Comparison of ENCODE assay signal across 11 cellular contexts in genomic region chr6:116011096-116011401, GRCh38. TPM values are rescaled to one million over a fixed set of nuclear protein-coding genes. Genes with fewer than 3 reads are reported as not detected.
DNase-seq lines count a peak whose midpoint lies in the region; ATAC-seq and TF ChIP-seq lines count a peak whose summit lies in the region.
"Had no signal": no experiment of that assay in that cellular context is flagged by ENCODE, and none has a peak within 500 bp of the region (broad histone marks: within the 10 kb centered on the region; RNA-seq: fewer than 3 reads in every experiment).

No MANE protein-coding gene starts in this region.

- H3K9me2 ChIP-seq in PC-9 (ENCODE audit: insufficient read depth): no peaks in the 10 kb centered on the region

- H2BK120ac ChIP-seq in mesenchymal stem cell (ENCODE audit: low read depth, low read length): no peak overlapping the region

- no peak overlapping the region for H3K14ac ChIP-seq in mesenchymal stem cell (ENCODE audit: low read length in 2 of 2)

- H3K4me3 ChIP-seq in PC-9 (no peak overlapping the region), mesenchymal stem cell (ENCODE audit: insufficient read depth in 1 of 2, low read depth in 1 of 2, low read length in 2 of 2) (no peak overlapping the region)
- H3K4me3 ChIP-seq: esophagus squamous epithelium had no signal

- peaks cover 0 to 2% of the 10 kb centered on the region in 2 donors for H3K9me3 Mint-ChIP-seq in stimulated activated naive B cell treated with anti-CD40 and anti-IgM and Interleukin-4, amounts not matched to agents 10 μg/mL and 1 μg/mL and 100 μg/mL, for 72 hours
- H3K9me3 Mint-ChIP-seq: naive thymus-derived CD8-positive, alpha-beta T cell had no signal

- 72% methylated on average over 1 of the region's 1 CpG for WGBS in mesenchymal stem cell

- H3K4me3 Mint-ChIP-seq in stimulated activated naive B cell treated with anti-CD40 and anti-IgM and Interleukin-4, amounts not matched to agents 10 μg/mL and 1 μg/mL and 100 μg/mL, for 72 hours: no peak overlapping the region
- H3K4me3 Mint-ChIP-seq: CD4-positive, alpha-beta memory T cell; naive thymus-derived CD8-positive, alpha-beta T cell had no signal

- H4K8ac ChIP-seq in mesenchymal stem cell (ENCODE audit: low read length): no peak overlapping the region

- H3K79me1 ChIP-seq in mesenchymal stem cell (replicated peaks; ENCODE audit: low read length, poor library complexity, severe bottlenecking): peaks cover 1% of the 10 kb centered on the region

- H2BK5ac ChIP-seq in mesenchymal stem cell (ENCODE audit: low read depth, low read length, poor library complexity, severe bottlenecking): no peak overlapping the region

- H3K4me1 ChIP-seq in PC-9 (replicated peaks; ENCODE audit: insufficient read depth): peaks cover 42% of the 10 kb centered on the region
- peaks cover 5% of the 10 kb centered on the region for H3K4me1 ChIP-seq in mesenchymal stem cell (ENCODE audit: control insufficient read depth, insufficient read depth, low read depth, low read length)

- H3K36me3 Mint-ChIP-seq in stimulated activated naive B cell treated with anti-CD40 and anti-IgM and Interleukin-4, amounts not matched to agents 10 μg/mL and 1 μg/mL and 100 μg/mL, for 72 hours: peaks cover 0 to 10% of the 10 kb centered on the region in 2 donors
- H3K36me3 Mint-ChIP-seq: CD4-positive, alpha-beta memory T cell; naive thymus-derived CD8-positive, alpha-beta T cell had no signal

- H2BK15ac ChIP-seq in mesenchymal stem cell (ENCODE audit: low read depth, poor library complexity, severe bottlenecking): no peak overlapping the region

- TF ChIP-seq CTCF in PC-9 (conservative IDR thresholded peaks at IDR 0.05): peak; percentile 43; the same call in 1 of the 2 replicates

- no peaks in the 10 kb centered on the region for H3K27me3 ChIP-seq in PC-9 (ENCODE audit: insufficient read depth, low read depth)
- H3K27me3 ChIP-seq in mesenchymal stem cell (ENCODE audit: control insufficient read depth in 1 of 2, insufficient read depth in 1 of 2, low read length in 2 of 2): no peaks in the 10 kb centered on the region
- H3K27me3 ChIP-seq: esophagus squamous epithelium had no signal

- peak overlapping the region; percentile 30 for H3K9ac ChIP-seq in mesenchymal stem cell (ENCODE audit: low read length)

- POLR2A ChIA-PET in PC-9 (lab: Charles Lee; ENCODE audit: unreplicated experiment): interaction anchor here (0.5 to 1.1 kb wide), 3 partner anchors 89 to 1709 kb away, joined by 5 to 15 read pairs (median 5); no protein-coding TSS in a partner anchor

- no peak overlapping the region for H4K91ac ChIP-seq in mesenchymal stem cell (ENCODE audit: low read length)

- H3K9me3 ChIP-seq in PC-9 (ENCODE audit: insufficient read depth, low read depth) (peaks cover 7% of the 10 kb centered on the region; the same call in 1 of the 2 replicates), mesenchymal stem cell (ENCODE audit: control insufficient read depth, low read length) (no peaks in the 10 kb centered on the region)
- H3K9me3 ChIP-seq: esophagus squamous epithelium had no signal

- H3K4me2 ChIP-seq in PC-9 (peak overlapping the region; percentile 41), mesenchymal stem cell (ENCODE audit: low read length, poor library complexity, severe bottlenecking) (no peak overlapping the region)

- H3K36me3 ChIP-seq in PC-9 (ENCODE audit: low read depth) (no peaks in the 10 kb centered on the region), mesenchymal stem cell (ENCODE audit: control insufficient read depth in 1 of 2, insufficient read depth in 2 of 2, low read depth in 1 of 2, low read length in 2 of 2) (no peaks in the 10 kb centered on the region)
- H3K36me3 ChIP-seq: esophagus squamous epithelium had no signal

- no peaks in the 10 kb centered on the region for H3K27me3 Mint-ChIP-seq in stimulated activated naive B cell treated with anti-CD40 and anti-IgM and Interleukin-4, amounts not matched to agents 10 μg/mL and 1 μg/mL and 100 μg/mL, for 72 hours

- DNase-seq in PC-9 (no peak), mesenchymal stem cell (peak; percentile 16), AG20443 (ENCODE audit: low spot score) (no peak)
- DNase-seq in stimulated activated naive B cell treated with anti-CD40 and anti-IgM and Interleukin-4, amounts not matched to agents 10 μg/mL and 1 μg/mL and 100 μg/mL, for 72 hours: no peak
- DNase-seq in stimulated activated CD4-positive, alpha-beta T cell treated with anti-CD3 and anti-CD28 coated beads, Interleukin-4, amount 100 ng/mL, for 1 hour: no peak
- DNase-seq: esophagus squamous epithelium, NCI-H187 treated with DMSO at 0.1 percent for 48 hours had no signal

- H3F3A ChIP-seq in PC-9 (ENCODE audit: insufficient read depth, low read depth): peaks cover 8% of the 10 kb centered on the region; the same call in 1 of the 2 replicates

- H3K79me2 ChIP-seq in PC-9 (ENCODE audit: low read depth): peaks cover 14% of the 10 kb centered on the region; the same call in 1 of the 2 replicates

- H3K4me1 Mint-ChIP-seq in stimulated activated naive B cell treated with anti-CD40 and anti-IgM and Interleukin-4, amounts not matched to agents 10 μg/mL and 1 μg/mL and 100 μg/mL, for 72 hours: peaks cover 24 to 40% of the 10 kb centered on the region in 2 donors

- H3K23ac ChIP-seq in mesenchymal stem cell (ENCODE audit: low read length in 2 of 2): no peak overlapping the region

- H3K27ac ChIP-seq in PC-9 (peak overlapping the region; percentile 41), mesenchymal stem cell (ENCODE audit: low read length, poor library complexity, severe bottlenecking) (no peak overlapping the region)

- H3K4ac ChIP-seq in mesenchymal stem cell (ENCODE audit: low read depth in 1 of 2, low read length in 2 of 2): no peak overlapping the region

- no peak overlapping the region for H3K18ac ChIP-seq in mesenchymal stem cell (ENCODE audit: low read depth in 1 of 2, low read length in 2 of 2)

- CTCF ChIA-PET in PC-9 (lab: Charles Lee): interaction anchor here (0.6 to 1.4 kb wide), 9 partner anchors 46 to 101 kb away, joined by 3 to 23 read pairs (median 4); partner anchors contain the start of genes FRK and NT5DC1

- peak; percentile 1 for ATAC-seq in GM18502 (IDR thresholded peaks at IDR 0.05; ENCODE audit: poor library complexity, unreplicated experiment)
- ATAC-seq in GM21576 (IDR thresholded peaks at IDR 0.05; ENCODE audit: unreplicated experiment): peak; percentile 1
- ATAC-seq in stimulated activated naive B cell treated with anti-CD40 and anti-IgM and Interleukin-4, amounts not matched to agents 10 μg/mL and 1 μg/mL and 100 μg/mL, for 72 hours (replicated peaks): no peak
- ATAC-seq: naive thymus-derived CD8-positive, alpha-beta T cell had no signal

- no peak overlapping the region for H2AFZ ChIP-seq in PC-9
- H2AFZ ChIP-seq in mesenchymal stem cell (ENCODE audit: low read depth, low read length): no peak overlapping the region

- no peak overlapping the region for H3K27ac Mint-ChIP-seq in stimulated activated naive B cell treated with anti-CD40 and anti-IgM and Interleukin-4, amounts not matched to agents 10 μg/mL and 1 μg/mL and 100 μg/mL, for 72 hours
- H3K27ac Mint-ChIP-seq: CD4-positive, alpha-beta memory T cell; naive thymus-derived CD8-positive, alpha-beta T cell had no signal

- intact Hi-C loops in PC-9 (cut with micrococcal nuclease; ENCODE audit: unreplicated experiment): loop anchor here (1.0 to 5.0 kb wide), 4 partner anchors 24 to 201 kb away; partner anchors contain the start of gene FRK

- H4K20me1 ChIP-seq in PC-9 (ENCODE audit: insufficient read depth): no peaks in the 10 kb centered on the region

- H2BK12ac ChIP-seq in mesenchymal stem cell (ENCODE audit: low read length in 2 of 2): no peak overlapping the region

- no peak overlapping the region for H2AK5ac ChIP-seq in mesenchymal stem cell (ENCODE audit: low read length, severe bottlenecking)

- BruUV-seq in PC-9 (replicated peaks; lab: Mats Ljungman, UMichigan): no TSS peak

RNA-seq across cellular contexts. Expression of gene FRK, which starts 49.6 kb away (rescaled TPM):
- total RNA-seq in PC-9 (2021): 14.4 and 17.2 TPM in 2 replicates
- 0.03 TPM for polyA plus RNA-seq in mesenchymal stem cell (2013, experiment 1 of 2)
- 0.04 TPM for polyA plus RNA-seq in mesenchymal stem cell (2013, experiment 2 of 2)
- total RNA-seq: CD4-positive, alpha-beta memory T cell had no signal

Comparison
In these comparisons a context has a peak if more than half of its experiments do, and no peak if none do; other contexts are left out.
1. ATAC-seq: peak in GM18502 (single experiment) and GM21576 (single experiment); none in stimulated activated naive B cell treated with anti-CD40 and anti-IgM and Interleukin-4, amounts not matched to agents 10 μg/mL and 1 μg/mL and 100 μg/mL, for 72 hours (0 of 2).